ENCODE assay signal across 22 cellular contexts in the genomic region with DNA sequence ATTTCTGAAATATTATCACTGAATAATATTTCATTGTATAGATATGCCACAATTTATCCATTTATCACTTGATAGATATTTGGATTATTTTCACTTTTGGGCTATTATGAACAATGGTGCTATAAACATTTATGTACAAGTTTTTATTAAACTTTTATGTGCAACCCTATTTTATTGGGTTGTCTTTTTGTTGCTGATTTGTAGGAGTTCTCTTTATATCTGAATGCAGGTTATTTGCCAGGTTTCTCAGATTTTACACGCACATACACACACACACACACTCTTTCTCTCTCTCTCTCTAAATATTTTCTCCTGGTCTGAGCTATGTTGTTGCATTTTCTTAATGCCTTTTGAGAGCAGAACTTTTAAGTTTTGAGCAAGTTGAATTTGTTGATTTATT. TPM values are rescaled to one million over a fixed set of nuclear protein-coding genes. Genes with fewer than 3 reads are reported as not detected.
DNase-seq lines count a peak whose midpoint lies in the region; ATAC-seq and TF ChIP-seq lines count a peak whose summit lies in the region.
"Had no signal": no experiment of that assay in that cellular context is flagged by ENCODE, and none has a peak within 500 bp of the region (broad histone marks: within the 10 kb centered on the region; RNA-seq: fewer than 3 reads in every experiment).

No MANE protein-coding gene starts in this region.

- peaks cover 55% of the 10 kb centered on the region for H3K4me1 Mint-ChIP-seq in activated naive CD4-positive, alpha-beta T cell treated with anti-CD3 and anti-CD28 coated beads, Interleukin-2, amount 50 U/mL, for 24 hours
- H3K4me1 Mint-ChIP-seq in activated naive CD4-positive, alpha-beta T cell treated with anti-CD3 and anti-CD28 coated beads, Interleukin-2, amount 10 ng/mL, durations not matched to agents 7 days and 5 days = peaks cover 25% of the 10 kb centered on the region
- peaks cover 16% of the 10 kb centered on the region for H3K4me1 Mint-ChIP-seq in type B pancreatic cell (ENCODE audit: unreplicated experiment)

- in situ Hi-C loops in Panc1 (cut with HindIII; ENCODE audit: low pct_unique_long_range_greater_than_20kb, low sequenced_read_pairs) = no loop called here

- WGBS in upper lobe of left lung, 2 donors = 54 to 74% methylated on average over 1 of the region's 1 CpG

- H3K79me2 ChIP-seq in MM.1S (ENCODE audit: low read length) = peaks cover 93% of the 10 kb centered on the region

- H3K27me3 Mint-ChIP-seq in activated naive CD4-positive, alpha-beta T cell treated with anti-CD3 and anti-CD28 coated beads, Interleukin-2, amount 50 U/mL, for 24 hours = no peaks in the 10 kb centered on the region
- no peaks in the 10 kb centered on the region for H3K27me3 Mint-ChIP-seq in activated naive CD4-positive, alpha-beta T cell treated with anti-CD3 and anti-CD28 coated beads, Interleukin-2, amount 10 ng/mL, durations not matched to agents 7 days and 5 days
- no peaks in the 10 kb centered on the region for H3K27me3 Mint-ChIP-seq in type B pancreatic cell
- H3K27me3 Mint-ChIP-seq: activated CD4-positive, alpha-beta T cell treated with anti-CD3 and anti-CD28 coated beads, Interleukin-2, amount 10 ng/mL, durations not matched to agents 7 days and 5 days; activated naive CD8-positive, alpha-beta T cell treated with anti-CD3 and anti-CD28 coated beads, Interleukin-2, amount 10 ng/mL, durations not matched to agents 7 days and 5 days had no signal

- no peak for TF ChIP-seq EP300 in upper lobe of left lung (IDR thresholded peaks at IDR 0.05)

- H3K9me3 ChIP-seq in Panc1 (ENCODE audit: control insufficient read depth, insufficient read depth, low read depth, low read length) (no peaks in the 10 kb centered on the region), MM.1S (replicated peaks; ENCODE audit: insufficient read depth, low read length) (0 out of 2 replicates have a peak, but pooled peaks cover 3% of the 10 kb centered on the region), upper lobe of left lung (no peaks in the 10 kb centered on the region)
- H3K9me3 ChIP-seq: pancreas, sigmoid colon, uterus had no signal

- ATAC-seq in Panc1 (no peak), upper lobe of left lung (ENCODE audit: low FRiP score in 2 of 2) (no peak)
- ATAC-seq: body of pancreas, pancreas had no signal

- CTCF ChIA-PET in activated naive CD4-positive, alpha-beta T cell treated with anti-CD3 and anti-CD28 coated beads, Interleukin-2, amount 10 ng/mL, durations not matched to agents 7 days and 5 days (lab: Charles Lee) = no interaction called here
- CTCF ChIA-PET in Panc1 (lab: Charles Lee) = no interaction called here

- peaks cover 5% of the 10 kb centered on the region for H3K36me3 Mint-ChIP-seq in activated naive CD4-positive, alpha-beta T cell treated with anti-CD3 and anti-CD28 coated beads, Interleukin-2, amount 50 U/mL, for 24 hours
- peaks cover 1% of the 10 kb centered on the region for H3K36me3 Mint-ChIP-seq in activated naive CD4-positive, alpha-beta T cell treated with anti-CD3 and anti-CD28 coated beads, Interleukin-2, amount 10 ng/mL, durations not matched to agents 7 days and 5 days
- peaks cover 3% of the 10 kb centered on the region for H3K36me3 Mint-ChIP-seq in type B pancreatic cell

- H3K27ac ChIP-seq in Panc1 (ENCODE audit: low read length) (peak overlapping the region; percentile 5; the same call in 1 of the 2 replicates), MM.1S (ENCODE audit: low read length) (no peak overlapping the region), upper lobe of left lung (peak overlapping the region in 2 of 4 donors; percentile 3 to 18)
- H3K27ac ChIP-seq: body of pancreas, coronary artery, pancreas, sigmoid colon, uterus had no signal

- H3K27ac Mint-ChIP-seq in activated naive CD4-positive, alpha-beta T cell treated with anti-CD3 and anti-CD28 coated beads, Interleukin-2, amount 50 U/mL, for 24 hours = peak overlapping the region; percentile 23
- no peak overlapping the region for H3K27ac Mint-ChIP-seq in activated naive CD4-positive, alpha-beta T cell treated with anti-CD3 and anti-CD28 coated beads, Interleukin-2, amount 10 ng/mL, durations not matched to agents 7 days and 5 days
- peak overlapping the region; percentile 13 for H3K27ac Mint-ChIP-seq in type B pancreatic cell
- H3K27ac Mint-ChIP-seq: activated CD4-positive, alpha-beta T cell treated with anti-CD3 and anti-CD28 coated beads, Interleukin-2, amount 10 ng/mL, durations not matched to agents 7 days and 5 days; activated naive CD8-positive, alpha-beta T cell treated with anti-CD3 and anti-CD28 coated beads, Interleukin-2, amount 10 ng/mL, durations not matched to agents 7 days and 5 days had no signal

- no peak overlapping the region for H3K4me3 Mint-ChIP-seq in activated naive CD4-positive, alpha-beta T cell treated with anti-CD3 and anti-CD28 coated beads, Interleukin-2, amount 50 U/mL, for 24 hours
- H3K4me3 Mint-ChIP-seq in activated naive CD4-positive, alpha-beta T cell treated with anti-CD3 and anti-CD28 coated beads, Interleukin-2, amount 10 ng/mL, durations not matched to agents 7 days and 5 days = no peak overlapping the region
- no peak overlapping the region for H3K4me3 Mint-ChIP-seq in type B pancreatic cell
- H3K4me3 Mint-ChIP-seq: activated CD4-positive, alpha-beta T cell treated with anti-CD3 and anti-CD28 coated beads, Interleukin-2, amount 10 ng/mL, durations not matched to agents 7 days and 5 days; activated naive CD8-positive, alpha-beta T cell treated with anti-CD3 and anti-CD28 coated beads, Interleukin-2, amount 10 ng/mL, durations not matched to agents 7 days and 5 days had no signal

- no peaks in the 10 kb centered on the region for H3K9me3 Mint-ChIP-seq in activated naive CD4-positive, alpha-beta T cell treated with anti-CD3 and anti-CD28 coated beads, Interleukin-2, amount 50 U/mL, for 24 hours
- no peaks in the 10 kb centered on the region for H3K9me3 Mint-ChIP-seq in activated naive CD4-positive, alpha-beta T cell treated with anti-CD3 and anti-CD28 coated beads, Interleukin-2, amount 10 ng/mL, durations not matched to agents 7 days and 5 days
- H3K9me3 Mint-ChIP-seq in type B pancreatic cell = no peaks in the 10 kb centered on the region
- H3K9me3 Mint-ChIP-seq: activated CD4-positive, alpha-beta T cell treated with anti-CD3 and anti-CD28 coated beads, Interleukin-2, amount 10 ng/mL, durations not matched to agents 7 days and 5 days; activated naive CD8-positive, alpha-beta T cell treated with anti-CD3 and anti-CD28 coated beads, Interleukin-2, amount 10 ng/mL, durations not matched to agents 7 days and 5 days had no signal

- H3K4me3 ChIP-seq in Panc1 (ENCODE audit: low read depth in 2 of 2, low read length in 2 of 2) (no peak overlapping the region), fibroblast of the aortic adventitia (ENCODE audit: low read depth, low read length) (no peak overlapping the region), MM.1S (ENCODE audit: low read length) (no peak overlapping the region), upper lobe of left lung (no peak overlapping the region)
- H3K4me3 ChIP-seq: body of pancreas, coronary artery, lung, pancreas, sigmoid colon, uterus had no signal

- no peak for TF ChIP-seq CTCF in Panc1 (IDR thresholded peaks at IDR 0.05)
- TF ChIP-seq CTCF in fibroblast of the aortic adventitia (IDR thresholded peaks at IDR 0.05; ENCODE audit: insufficient read depth, low read length) = no peak
- no peak for TF ChIP-seq CTCF in type B pancreatic cell (conservative IDR thresholded peaks at IDR 0.05)
- TF ChIP-seq CTCF in MM.1S (IDR thresholded peaks at IDR 0.05; ENCODE audit: low read length) = no peak
- TF ChIP-seq CTCF in upper lobe of left lung (IDR thresholded peaks at IDR 0.05) = no peak

- H3K9ac ChIP-seq in MM.1S (ENCODE audit: low read length) = no peak overlapping the region

- H4K20me1 ChIP-seq in MM.1S (ENCODE audit: insufficient read depth, low read length) = no peaks in the 10 kb centered on the region

- DNase-seq in activated naive CD4-positive, alpha-beta T cell treated with anti-CD3 and anti-CD28 coated beads, Interleukin-2, amount 10 ng/mL, durations not matched to agents 7 days and 5 days = no peak
- DNase-seq in Panc1 (ENCODE audit: low read depth, low spot score) (no peak), fibroblast of the aortic adventitia (ENCODE audit: low read depth) (peak; percentile 34), type B pancreatic cell (ENCODE audit: extremely low spot score, unreplicated experiment) (no peak), MM.1S (no peak), upper lobe of left lung (no peak), NCI-H446 (lab: John Stamatoyannopoulos, UW) (no peak)
- DNase-seq: activated CD4-positive, alpha-beta T cell treated with anti-CD3 and anti-CD28 coated beads, Interleukin-2, amount 10 ng/mL, durations not matched to agents 7 days and 5 days; activated naive CD8-positive, alpha-beta T cell treated with anti-CD3 and anti-CD28 coated beads, Interleukin-2, amount 10 ng/mL, durations not matched to agents 7 days and 5 days; body of pancreas; COR-L47; DND-41; hippocampal formation; NCI-H187; NCI-H345; pancreas; sigmoid colon; SW 1271; uterus had no signal

- no peak overlapping the region for H3K4me2 ChIP-seq in MM.1S (ENCODE audit: low read depth, low read length)

- no peak overlapping the region for H2AFZ ChIP-seq in MM.1S (ENCODE audit: low read length)

- peaks cover 3% of the 10 kb centered on the region; the same call in 1 of the 2 replicates for H3F3A ChIP-seq in MM.1S (ENCODE audit: insufficient read depth, low read length)

- POLR2A ChIA-PET in Panc1 (lab: Charles Lee) = interaction anchor here (0.6 kb wide), 1 partner anchor 792 kb away, joined by 3 read pairs; no protein-coding TSS in a partner anchor

- no TSS peak for BruUV-seq in Panc1 (replicated peaks; lab: Mats Ljungman, UMichigan)

- H3K4me1 ChIP-seq in Panc1 (ENCODE audit: control insufficient read depth, insufficient read depth, low read length) (peaks cover 43% of the 10 kb centered on the region), MM.1S (ENCODE audit: low read length) (peaks cover 18% of the 10 kb centered on the region), upper lobe of left lung (peaks cover 15 to 20% (median 19%) of the 10 kb centered on the region in 4 donors)
- H3K4me1 ChIP-seq: uterus had no signal

- no peak for TF ChIP-seq POLR2A in upper lobe of left lung (IDR thresholded peaks at IDR 0.05)

- H3K36me3 ChIP-seq in Panc1 (ENCODE audit: control insufficient read depth, insufficient read depth, low read length) (no peaks in the 10 kb centered on the region), MM.1S (replicated peaks; ENCODE audit: insufficient read depth, low read length) (no peaks in the 10 kb centered on the region), upper lobe of left lung (no peaks in the 10 kb centered on the region)
- H3K36me3 ChIP-seq: pancreas, sigmoid colon, uterus had no signal

- H3K27me3 ChIP-seq in Panc1 (ENCODE audit: control insufficient read depth, insufficient read depth, low read length) = no peaks in the 10 kb centered on the region
- H3K27me3 ChIP-seq in MM.1S (replicated peaks; ENCODE audit: insufficient read depth, low read length) = no peaks in the 10 kb centered on the region
- no peaks in the 10 kb centered on the region for H3K27me3 ChIP-seq in upper lobe of left lung
- H3K27me3 ChIP-seq: body of pancreas, pancreas, sigmoid colon, uterus had no signal

- no peaks in the 10 kb centered on the region for H3K9me2 ChIP-seq in MM.1S (replicated peaks; ENCODE audit: insufficient read depth, low read length)

- intact Hi-C loops in Panc1 (cut with micrococcal nuclease; ENCODE audit: unreplicated experiment) = no loop called here

RNA-seq across cellular contexts. Expression of a gene that starts 36.2 kb away (rescaled TPM):
- total RNA-seq in Panc1 (2021; ENCODE audit: unreplicated experiment) (64.5 TPM), fibroblast of the aortic adventitia (ENCODE audit: low replicate concordance) (26.7 and 96.8 TPM in 2 replicates), type B pancreatic cell (ENCODE audit: low replicate concordance) (23.1 and 28.5 TPM in 2 replicates), upper lobe of left lung (100 to 1,000 TPM in 1 of 6 donors, 10 to 100 TPM in 5; 27.9 to 123 (median 48.1) TPM)
- polyA plus RNA-seq in Panc1 (2012; ENCODE audit: insufficient read length) = 52.6 TPM

RNA-seq across cellular contexts. Expression of a gene that starts 36.6 kb away (rescaled TPM):
- 51.5 TPM for total RNA-seq in Panc1 (2021; ENCODE audit: unreplicated experiment)
- polyA plus RNA-seq in Panc1 (2012; ENCODE audit: insufficient read length) = 32.6 TPM
- total RNA-seq in fibroblast of the aortic adventitia (ENCODE audit: low replicate concordance) = 34.8 and 55.8 TPM in 2 replicates
- 41.9 and 48.0 TPM in 2 replicates for total RNA-seq in type B pancreatic cell (ENCODE audit: low replicate concordance)
- 10 to 100 TPM; 11.4 to 36.1 (median 25.3) TPM for total RNA-seq in upper lobe of left lung
